Comparison of ENCODE assay signal across 8 cellular contexts in the genomic region with DNA sequence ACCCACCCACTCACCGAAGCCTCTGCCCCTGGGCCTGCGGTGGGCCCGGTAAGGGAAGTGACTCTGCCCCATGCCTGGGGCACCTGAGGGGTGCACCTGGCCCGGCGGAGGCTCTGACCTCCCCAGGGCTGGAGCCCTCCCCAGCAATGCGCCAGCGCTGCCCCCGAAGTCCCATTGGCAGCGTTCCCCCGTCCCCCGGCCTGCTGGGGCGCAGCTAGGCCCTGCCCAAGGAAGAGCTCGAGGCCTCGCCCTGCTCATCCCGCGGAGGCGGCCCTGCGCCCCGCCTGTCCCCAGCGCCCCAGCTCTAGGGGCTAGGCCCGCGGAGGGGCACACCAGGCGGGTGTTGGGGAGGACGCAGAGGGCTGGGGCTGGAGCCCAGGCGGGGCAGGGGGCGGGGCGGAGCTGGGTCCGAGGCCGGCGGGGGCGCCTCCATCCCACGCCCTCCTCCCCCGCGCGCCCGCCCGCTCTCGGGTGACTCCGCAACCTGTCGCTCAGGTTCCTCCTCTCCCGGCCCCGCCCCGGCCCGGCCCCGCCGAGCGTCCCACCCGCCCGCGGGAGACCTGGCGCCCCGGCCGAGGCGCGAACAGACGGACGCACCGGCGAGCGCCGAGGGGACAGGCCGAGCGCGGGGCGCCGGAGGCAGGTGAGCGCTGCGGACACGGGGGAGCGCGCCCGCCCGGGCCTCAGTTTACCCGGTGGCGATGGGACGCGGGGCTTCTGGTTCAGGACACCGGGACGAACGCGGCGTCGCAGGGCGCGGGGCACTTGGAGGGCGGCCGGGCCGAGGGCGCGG. TPM values are rescaled to one million over a fixed set of nuclear protein-coding genes. Genes with fewer than 3 reads are reported as not detected.
DNase-seq lines count a peak whose midpoint lies in the region; ATAC-seq and TF ChIP-seq lines count a peak whose summit lies in the region.

EPS8L2 (plus strand) TSS at position 586 of the 793 bp plus-strand sequence. CDS start 3,177 bp downstream, outside the sequence.

- peak within 1 kb of the TSS; percentile 75 for H3K4me3 ChIP-seq in rectal smooth muscle tissue (ENCODE audit: low read length)

- POLR2A ChIA-PET in GM10248 (lab: Yijun Ruan, JAX), result no interaction called here

- H3K27ac ChIP-seq in VCaP (peak within 1 kb of the TSS; percentile 97), rectal smooth muscle tissue (ENCODE audit: low read depth, low read length) (peak within 1 kb of the TSS; percentile 84)

- H3K36me3 ChIP-seq in rectal smooth muscle tissue (ENCODE audit: control insufficient read depth, insufficient read depth, low read length), result no peaks in the 10 kb centered on the region

- peak; percentile 22 for ATAC-seq in Right ventricle myocardium superior (ENCODE audit: poor library complexity)
- ATAC-seq in HG02759 (IDR thresholded peaks at IDR 0.05; ENCODE audit: unreplicated experiment), result no peak

- TF ChIP-seq CTCF in GM10248 (IDR thresholded peaks at IDR 0.05; ENCODE audit: control extremely low read depth, extremely low read depth, low read depth, missing control alignments) (no peak), VCaP (conservative IDR thresholded peaks at IDR 0.05) (no peak)

- H3K27me3 ChIP-seq in rectal smooth muscle tissue (ENCODE audit: control insufficient read depth, insufficient read depth, low read length), result no peaks in the 10 kb centered on the region

- DNase-seq in GM10248 (ENCODE audit: extremely low spot score) (peak; percentile 39), Right ventricle myocardium superior (no peak), NCI-H2227 treated with DMSO at 0.1 percent for 48 hours (lab: John Stamatoyannopoulos, UW) (no peak), NCI-H345 (lab: John Stamatoyannopoulos, UW) (no peak)
- DNase-seq in activated CD4-positive, alpha-beta T cell treated with anti-CD3 and anti-CD28 coated beads, Interleukin-2, amount 50 U/mL, for 4 hours, result no peak

- peak within 1 kb of the TSS; percentile 70 for H3K9ac ChIP-seq in rectal smooth muscle tissue (ENCODE audit: low read length)

- intact Hi-C loops in Right ventricle myocardium superior (cut with DNase I), result no loop called here

- CTCF ChIA-PET in GM10248 (lab: Yijun Ruan, JAX), result interaction anchor here (1.0 to 2.6 kb wide), 2 partner anchors 18 to 91 kb away, joined by 3 to 14 read pairs; no protein-coding TSS in a partner anchor

- peaks cover 9% of the 10 kb centered on the region for H3K4me1 ChIP-seq in rectal smooth muscle tissue (ENCODE audit: control insufficient read depth, insufficient read depth, low read length)

RNA-seq across cellular contexts. Expression of gene EPS8L2, which starts in this region (rescaled TPM):
- total RNA-seq in Right ventricle myocardium superior, result 3.2 TPM
